In the genomic region with DNA sequence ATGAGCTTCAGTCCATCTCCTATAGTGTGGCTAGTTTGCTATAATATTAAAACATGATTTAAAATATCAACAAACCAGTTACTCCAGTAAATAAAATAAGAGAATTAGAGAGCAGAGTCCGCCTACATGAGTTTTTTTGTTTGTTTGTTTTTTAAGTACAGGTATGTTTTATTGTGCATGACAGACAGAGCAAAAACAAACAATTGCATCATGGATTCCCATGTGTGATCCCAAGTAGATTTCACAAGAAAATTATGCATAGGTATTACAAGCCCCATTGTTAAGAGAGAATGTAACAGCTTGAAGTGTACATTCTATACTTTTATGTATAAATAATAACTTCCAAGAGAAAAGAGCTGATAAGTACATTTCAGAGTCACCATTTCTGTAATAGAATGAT, we compare ENCODE assay signal across 9 cellular contexts. TPM values are rescaled to one million over a fixed set of nuclear protein-coding genes. Genes with fewer than 3 reads are reported as not detected.
"Had no signal": no experiment of that assay in that cellular context is flagged by ENCODE, and none has a peak within 500 bp of the region (broad histone marks: within the 10 kb centered on the region; RNA-seq: fewer than 3 reads in every experiment).

No MANE protein-coding gene starts in this region.

- ATAC-seq: GM12878 had no signal

- FAIRE-seq: G401.6, GM12878, GM12891, GM12892, GM18507, GM19239 had no signal

- H3K4me3 ChIP-seq: GM12878 had no signal

- DNase-seq: GDM1, GF-D8 had no signal

RNA-seq across cellular contexts. Expression of gene SULT1C3, which starts 21.0 kb away (rescaled TPM):
- total RNA-seq: G401, GM12878 had no signal
- polyA plus RNA-seq: GM12878 had no signal
